8 cellular contexts compared by ENCODE assay signal in genomic region chr12:11581179-11581755, GRCh38.
DNase-seq lines count a peak whose midpoint lies in the region; ATAC-seq, FAIRE-seq and TF ChIP-seq lines count a peak whose summit lies in the region.

No MANE protein-coding gene starts in this region.

- FAIRE-seq in urothelium cell line (lab: Jason Lieb, UNC), result no peak

- no peak overlapping the region for H3K23ac ChIP-seq in trophoblast cell (ENCODE audit: low read length)

- H3K4ac ChIP-seq in trophoblast cell (ENCODE audit: low read depth, low read length), result no peak overlapping the region

- H3K18ac ChIP-seq in trophoblast cell (ENCODE audit: low read length), result no peak overlapping the region

- H3K36me3 ChIP-seq in trophoblast cell (ENCODE audit: control insufficient read depth in 1 of 2, insufficient read depth in 2 of 2, low read length in 2 of 2), result no peaks in the 10 kb centered on the region

- TF ChIP-seq CTCF in LNCaP clone FGC (IDR thresholded peaks at IDR 0.05; ENCODE audit: control insufficient read depth, extremely low read depth, insufficient read depth) (peak; percentile 27; the same call in 1 of the 2 replicates), foreskin keratinocyte (conservative IDR thresholded peaks at IDR 0.05) (peak; percentile 75)

- no CpG with 5 or more reads among the region's 2 CpGs for WGBS in trophoblast cell (ENCODE audit: extremely low coverage, insufficient coverage, insufficient read length)

- ATAC-seq in foreskin keratinocyte, result no peak

- no peak overlapping the region for H3K9ac ChIP-seq in trophoblast cell (ENCODE audit: low read length)

- no peak overlapping the region for H4K8ac ChIP-seq in trophoblast cell (ENCODE audit: low read depth, low read length)

- H3K27ac ChIP-seq in foreskin keratinocyte (no peak overlapping the region), trophoblast cell (ENCODE audit: low read depth, low read length) (no peak overlapping the region)

- peak overlapping the region; percentile 55 for H2BK12ac ChIP-seq in trophoblast cell (ENCODE audit: low read length)

- H3K4me2 ChIP-seq in trophoblast cell (ENCODE audit: low read length), result no peak overlapping the region

- H2AK5ac ChIP-seq in trophoblast cell (ENCODE audit: low read length), result peak overlapping the region; percentile 93

- no peak overlapping the region for H2AFZ ChIP-seq in trophoblast cell (ENCODE audit: insufficient read depth, low read length, poor library complexity)

- H3K4me1 ChIP-seq in foreskin keratinocyte (peaks cover 31% of the 10 kb centered on the region), trophoblast cell (ENCODE audit: control insufficient read depth in 1 of 2, insufficient read depth in 2 of 2, low read length in 2 of 2) (peaks cover 2% of the 10 kb centered on the region in 2 experiments)

- no peak overlapping the region for H4K12ac ChIP-seq in trophoblast cell (ENCODE audit: low read depth, low read length)

- no peaks in the 10 kb centered on the region for H3K79me2 ChIP-seq in trophoblast cell (ENCODE audit: control insufficient read depth, insufficient read depth, low read length, poor library complexity)

- H3K9me3 ChIP-seq in trophoblast cell (ENCODE audit: insufficient read depth, low read depth, low read length), result no peaks in the 10 kb centered on the region

- peaks cover 28% of the 10 kb centered on the region for H3K27me3 ChIP-seq in foreskin keratinocyte
- no peaks in the 10 kb centered on the region for H3K27me3 ChIP-seq in trophoblast cell (ENCODE audit: insufficient read depth, low read length)

- no peak overlapping the region for H2BK120ac ChIP-seq in trophoblast cell (ENCODE audit: insufficient read depth, low read length, poor library complexity)

- no peak overlapping the region for H2BK5ac ChIP-seq in trophoblast cell (ENCODE audit: low read depth, low read length, poor library complexity)

- peaks cover 4% of the 10 kb centered on the region for H3K79me1 ChIP-seq in trophoblast cell (ENCODE audit: low read length)

- H3K14ac ChIP-seq in trophoblast cell (ENCODE audit: low read length), result no peak overlapping the region

- no peak overlapping the region for H4K91ac ChIP-seq in trophoblast cell (ENCODE audit: low read depth, low read length)

- H3K4me3 ChIP-seq in LNCaP clone FGC (ENCODE audit: low read depth, low read length) (no peak overlapping the region), trophoblast cell (ENCODE audit: low read depth, low read length) (no peak overlapping the region)

- DNase-seq in DMS153 (lab: John Stamatoyannopoulos, UW), result peak; percentile 42
- peak; percentile 44 for DNase-seq in LNCaP clone FGC (ENCODE audit: low read depth)
- DNase-seq in RKO (ENCODE audit: low spot score), result peak; percentile 71
- DNase-seq in activated T-helper 1 cell treated with anti-CD3 and anti-CD28 coated beads, Interleukin-2, amount 50 U/mL, for 16 hours (ENCODE audit: low read depth in 1 of 2, low spot score in 1 of 2), result peak; percentile 21 to 37
- peak; percentile 16 to 38 for DNase-seq in foreskin keratinocyte
- peak; percentile 52 to 92 for DNase-seq in trophoblast cell
- DNase-seq in urothelium cell line (ENCODE audit: low spot score), result peak; percentile 68
- no peak for DNase-seq in GF-D8 (lab: John Stamatoyannopoulos, UW)
